ENCODE assay signal across 8 cellular contexts in genomic region chr11:113114452-113115027, GRCh38.
DNase-seq lines count a peak whose midpoint lies in the region; ATAC-seq and TF ChIP-seq lines count a peak whose summit lies in the region.

No MANE protein-coding gene starts in this region.

- H3K27ac ChIP-seq in hepatocyte, result no peak overlapping the region

- no peaks in the 10 kb centered on the region for H3K9me3 Mint-ChIP-seq in activated T-helper 2 cell treated with anti-CD3 and anti-CD28 coated beads, Interferon-gamma antibody, Interleukin-2, Interleukin-4, amounts not matched to agents 10 μg/mL and 5 μg/mL and 100 μg/mL, durations not matched to agents 14 hours and 24 hours and 36 hours

- no peaks in the 10 kb centered on the region for H3K9me2 ChIP-seq in hepatocyte (replicated peaks; ENCODE audit: insufficient read depth)

- H3K4me3 ChIP-seq in adipocyte (ENCODE audit: low read length), result no peak overlapping the region
- no peak overlapping the region for H3K4me3 ChIP-seq in hepatocyte
- H3K4me3 ChIP-seq in retinal pigment epithelial cell (ENCODE audit: low read length), result no peak overlapping the region

- ATAC-seq in HG02840 (IDR thresholded peaks at IDR 0.05; ENCODE audit: low FRiP score, unreplicated experiment), result no peak

- TF ChIP-seq CTCF in hepatocyte (IDR thresholded peaks at IDR 0.05; ENCODE audit: poor library complexity) (peak; percentile 78), retinal pigment epithelial cell (conservative IDR thresholded peaks at IDR 0.05; ENCODE audit: low read depth, low read length) (peak; percentile 93)

- H3K27me3 ChIP-seq in adipocyte (replicated peaks; ENCODE audit: control insufficient read depth, insufficient read depth, low read length) (peaks cover 18% of the 10 kb centered on the region), hepatocyte (no peaks in the 10 kb centered on the region)

- DNase-seq in NCI-H82 (lab: John Stamatoyannopoulos, UW), result peak; percentile 61
- DNase-seq in NCI-H82 treated with DMSO at 0.1 percent for 48 hours (lab: John Stamatoyannopoulos, UW; ENCODE audit: unreplicated experiment), result no peak
- peak; percentile 57 for DNase-seq in NCI-H2081 treated with DMSO at 0.1 percent for 48 hours (lab: John Stamatoyannopoulos, UW)
- peak; percentile 40 for DNase-seq in adipocyte (ENCODE audit: low read depth)
- DNase-seq in hepatocyte (ENCODE audit: low spot score), result peak; percentile 79
- peak; percentile 7 for DNase-seq in retinal pigment epithelial cell (ENCODE audit: low read depth)
- DNase-seq in activated T-helper 2 cell treated with anti-CD3 and anti-CD28 coated beads, Interferon-gamma antibody, Interleukin-2, Interleukin-4, amounts not matched to agents 10 μg/mL and 5 μg/mL and 100 μg/mL, durations not matched to agents 14 hours and 24 hours and 36 hours (ENCODE audit: low spot score), result no peak

- H3K4me3 Mint-ChIP-seq in activated T-helper 2 cell treated with anti-CD3 and anti-CD28 coated beads, Interferon-gamma antibody, Interleukin-2, Interleukin-4, amounts not matched to agents 10 μg/mL and 5 μg/mL and 100 μg/mL, durations not matched to agents 14 hours and 24 hours and 36 hours (ENCODE audit: low read depth), result no peak overlapping the region

- H3K9me3 ChIP-seq in adipocyte (ENCODE audit: control insufficient read depth, low read length), result no peaks in the 10 kb centered on the region
- H3K9me3 ChIP-seq in hepatocyte (ENCODE audit: low read depth), result no peaks in the 10 kb centered on the region

- H3K36me3 Mint-ChIP-seq in activated T-helper 2 cell treated with anti-CD3 and anti-CD28 coated beads, Interferon-gamma antibody, Interleukin-2, Interleukin-4, amounts not matched to agents 10 μg/mL and 5 μg/mL and 100 μg/mL, durations not matched to agents 14 hours and 24 hours and 36 hours (ENCODE audit: low read depth), result no peaks in the 10 kb centered on the region

- H3K79me2 ChIP-seq in hepatocyte, result no peaks in the 10 kb centered on the region

- H3K36me3 ChIP-seq in adipocyte (ENCODE audit: control insufficient read depth, insufficient read depth, low read length, severe bottlenecking), result no peaks in the 10 kb centered on the region
- no peaks in the 10 kb centered on the region for H3K36me3 ChIP-seq in hepatocyte (replicated peaks; ENCODE audit: insufficient read depth, low read depth)

- H3K4me1 ChIP-seq in adipocyte (ENCODE audit: control insufficient read depth, insufficient read depth, low read length) (no peaks in the 10 kb centered on the region), hepatocyte (ENCODE audit: insufficient read depth) (no peaks in the 10 kb centered on the region)

- no peak overlapping the region for H3K27ac Mint-ChIP-seq in activated T-helper 2 cell treated with anti-CD3 and anti-CD28 coated beads, Interferon-gamma antibody, Interleukin-2, Interleukin-4, amounts not matched to agents 10 μg/mL and 5 μg/mL and 100 μg/mL, durations not matched to agents 14 hours and 24 hours and 36 hours

- H3K9ac ChIP-seq in adipocyte (ENCODE audit: low read length), result no peak overlapping the region

- H3K27me3 Mint-ChIP-seq in activated T-helper 2 cell treated with anti-CD3 and anti-CD28 coated beads, Interferon-gamma antibody, Interleukin-2, Interleukin-4, amounts not matched to agents 10 μg/mL and 5 μg/mL and 100 μg/mL, durations not matched to agents 14 hours and 24 hours and 36 hours (ENCODE audit: low read depth), result peaks cover 4% of the 10 kb centered on the region

- H2AFZ ChIP-seq in hepatocyte, result no peak overlapping the region

- H3K4me1 Mint-ChIP-seq in activated T-helper 2 cell treated with anti-CD3 and anti-CD28 coated beads, Interferon-gamma antibody, Interleukin-2, Interleukin-4, amounts not matched to agents 10 μg/mL and 5 μg/mL and 100 μg/mL, durations not matched to agents 14 hours and 24 hours and 36 hours (ENCODE audit: low read depth), result no peaks in the 10 kb centered on the region

- intact Hi-C loops in activated T-helper 2 cell treated with anti-CD3 and anti-CD28 coated beads, Interferon-gamma antibody, Interleukin-2, Interleukin-4, amounts not matched to agents 10 μg/mL and 5 μg/mL and 100 μg/mL, durations not matched to agents 14 hours and 24 hours and 36 hours (cut with micrococcal nuclease), result no loop called here

- H3K4me2 ChIP-seq in hepatocyte, result no peak overlapping the region

- WGBS in hepatocyte (ENCODE audit: low lambda C conversion rate, missing lambda C conversion rate), result 64% methylated on average over 4 of the region's 4 CpGs

- no peaks in the 10 kb centered on the region for H4K20me1 ChIP-seq in hepatocyte (ENCODE audit: insufficient read depth, poor library complexity, severe bottlenecking)

Comparison
In these comparisons a context has a peak if more than half of its experiments do, and no peak if none do; other contexts are left out.
1. DNase-seq: peak in NCI-H82 (single experiment), NCI-H2081 treated with DMSO at 0.1 percent for 48 hours (single experiment), adipocyte (single experiment), hepatocyte (single experiment) and retinal pigment epithelial cell (single experiment); none in NCI-H82 treated with DMSO at 0.1 percent for 48 hours (single experiment) and activated T-helper 2 cell treated with anti-CD3 and anti-CD28 coated beads, Interferon-gamma antibody, Interleukin-2, Interleukin-4, amounts not matched to agents 10 μg/mL and 5 μg/mL and 100 μg/mL, durations not matched to agents 14 hours and 24 hours and 36 hours (single experiment).